In genomic region chr7:91050677-91051076, GRCh38 we compare ENCODE assay signal across 10 cellular contexts.
DNase-seq lines count a peak whose midpoint lies in the region; ATAC-seq, FAIRE-seq and TF ChIP-seq lines count a peak whose summit lies in the region.
"Had no signal": no experiment of that assay in that cellular context is flagged by ENCODE, and none has a peak within 500 bp of the region (broad histone marks: within the 10 kb centered on the region; RNA-seq: fewer than 3 reads in every experiment).

No MANE protein-coding gene starts in this region.

- H3K36me3 Mint-ChIP-seq in immature natural killer cell: no peaks in the 10 kb centered on the region

- intact Hi-C loops in sigmoid colon (cut with DNase I): no loop called here

- peak overlapping the region; percentile 36 to 77 (median 66) for H3K4me3 Mint-ChIP-seq in immature natural killer cell

- TF ChIP-seq CTCF in sigmoid colon (IDR thresholded peaks at IDR 0.05): no peak

- no peaks in the 10 kb centered on the region for H3K36me3 ChIP-seq in sigmoid colon
- H3K36me3 ChIP-seq: cardiac muscle cell had no signal

- FAIRE-seq in urothelium cell line (lab: Jason Lieb, UNC): no peak
- FAIRE-seq: keratinocyte had no signal

- TF ChIP-seq EP300 in sigmoid colon (IDR thresholded peaks at IDR 0.05): no peak

- H3K4me1 Mint-ChIP-seq in immature natural killer cell: peaks cover 7 to 10% of the 10 kb centered on the region in 2 donors

- H3K4me1 ChIP-seq in sigmoid colon: peaks cover 0 to 8% (median 5%) of the 10 kb centered on the region in 4 donors

- H3K27me3 Mint-ChIP-seq in immature natural killer cell (ENCODE audit: low read depth in 3 of 3): peaks cover 0 to 3% (median 0%) of the 10 kb centered on the region in 3 donors

- no peak overlapping the region for H3K27ac ChIP-seq in sigmoid colon
- H3K27ac ChIP-seq: cardiac muscle cell had no signal

- peaks cover 0 to 8% (median 0%) of the 10 kb centered on the region in 6 donors for H3K9me3 Mint-ChIP-seq in immature natural killer cell

- 43 to 50% methylated on average over 2 of the region's 2 CpGs for WGBS in sigmoid colon, 2 donors

- no peaks in the 10 kb centered on the region for H3K9me3 ChIP-seq in sigmoid colon

- DNase-seq in immature natural killer cell (peak in 2 of 3 donors; percentile 0 to 8), NCI-H146 (lab: John Stamatoyannopoulos, UW) (no peak), urothelium cell line (ENCODE audit: low spot score) (no peak), NCI-H2029 (lab: John Stamatoyannopoulos, UW) (no peak), sigmoid colon (no peak)

- TF ChIP-seq POLR2A in sigmoid colon (IDR thresholded peaks at IDR 0.05): no peak

- H3K27me3 ChIP-seq in sigmoid colon: no peaks in the 10 kb centered on the region
- H3K27me3 ChIP-seq: cardiac muscle cell had no signal

- H3K27ac Mint-ChIP-seq in immature natural killer cell: peak overlapping the region in 5 of 6 donors; percentile 20 to 75 (median 65)

- H3K4me3 ChIP-seq in sigmoid colon: no peak overlapping the region
- H3K4me3 ChIP-seq: cardiac muscle cell had no signal

- peak; percentile 59 for ATAC-seq in GM18519 (IDR thresholded peaks at IDR 0.05; ENCODE audit: low FRiP score, unreplicated experiment)
- ATAC-seq in GM21529 (IDR thresholded peaks at IDR 0.05; ENCODE audit: unreplicated experiment): peak; percentile 88
- peak; percentile 89 for ATAC-seq in HG03521 (IDR thresholded peaks at IDR 0.05; ENCODE audit: unreplicated experiment)

Comparison
In these comparisons a context has a peak if more than half of its experiments do, and no peak if none do; other contexts are left out.
1. DNase-seq: peak in immature natural killer cell (2 of 3); none in NCI-H146 (single experiment), urothelium cell line (single experiment), NCI-H2029 (single experiment) and sigmoid colon (single experiment).
2. Peak in every context shown above with its lines, with median percentiles within 50 percentile points of each other: ATAC-seq.